8 cellular contexts compared by ENCODE assay signal in genomic region chr10:17617031-17617911, GRCh38.
DNase-seq lines count a peak whose midpoint lies in the region; ATAC-seq and TF ChIP-seq lines count a peak whose summit lies in the region.

Gene HACD1, minus strand, starts transcription at chr10:17617374. Its CDS starts 35 bp downstream, at chr10:17617339.

- H3K27ac ChIP-seq in coronary artery, result peak within 1 kb of the TSS; percentile 92 to 97

- ATAC-seq in HG02840 (IDR thresholded peaks at IDR 0.05; ENCODE audit: low FRiP score, unreplicated experiment), result peak; percentile 62

- no peak for TF ChIP-seq CTCF in coronary artery (IDR thresholded peaks at IDR 0.05)

- peak within 1 kb of the TSS; percentile 98 for H3K4me3 ChIP-seq in coronary artery

- DNase-seq in NCI-H2227 (lab: John Stamatoyannopoulos, UW; ENCODE audit: unreplicated experiment), result peak; percentile 50
- DNase-seq in NCI-H2227 treated with DMSO at 0.1 percent for 48 hours (lab: John Stamatoyannopoulos, UW), result no peak
- peak; percentile 36 for DNase-seq in NCI-H1694 treated with DMSO at 0.1 percent for 48 hours (lab: John Stamatoyannopoulos, UW)
- peak; percentile 18 to 43 for DNase-seq in activated CD4-positive, alpha-beta T cell treated with anti-CD3 and anti-CD28 coated beads for 24 hours (ENCODE audit: low read depth in 2 of 2)
- peak; percentile 84 for DNase-seq in coronary artery (ENCODE audit: low spot score)
- DNase-seq in left kidney (ENCODE audit: low read depth, low spot score), result peak; percentile 89
- DNase-seq in stimulated activated CD4-positive, alpha-beta T cell treated with anti-CD3 and anti-CD28 coated beads, Interleukin-2, amount 100 ng/mL, for 24 hours, result peak; percentile 55 to 69
